Comparison of ENCODE assay signal across 1 cellular context in the genomic region with DNA sequence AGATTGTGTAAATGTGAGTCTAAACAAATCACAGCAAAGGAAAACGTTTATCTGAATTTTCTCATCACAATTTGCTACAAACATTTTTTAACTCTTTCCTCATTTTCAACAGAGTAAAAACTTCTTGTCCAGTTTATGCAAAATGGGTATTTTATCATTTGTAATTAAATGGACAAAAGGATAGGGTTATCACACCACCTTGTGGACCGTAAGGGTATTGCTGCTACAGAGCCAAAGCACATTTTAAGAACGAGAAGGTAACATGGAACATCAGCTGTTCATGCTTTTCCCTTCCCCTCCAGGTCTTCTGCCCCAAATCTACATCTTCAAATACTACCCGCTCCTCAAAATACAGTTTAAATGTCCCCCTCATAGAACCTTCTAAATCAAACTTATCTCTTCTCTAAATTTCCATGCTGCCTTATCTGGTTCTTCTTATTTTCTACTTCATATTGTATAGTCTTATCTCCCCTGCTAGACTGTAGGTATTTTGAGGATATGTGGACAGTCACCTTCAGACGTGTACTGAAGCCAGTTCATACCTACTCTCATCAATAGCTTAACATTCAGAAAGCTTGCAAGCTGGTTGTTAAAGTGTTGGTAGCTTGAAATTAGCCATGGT.
TF ChIP-seq lines count a peak whose summit lies in the region.

No MANE protein-coding gene starts in this region.

TF ChIP-seq in SK-N-SH treated with all-trans-retinoic acid at 6 μM for 48 hours, 23 proteins besides CTCF, POLR2A, EP300 and RAD21 (continued from another document):
- no peak for TF ChIP-seq ZFP3 (CRISPR knock-in tag; IDR thresholded peaks at IDR 0.05)
